ENCODE assay signal across 8 cellular contexts in the genomic region with DNA sequence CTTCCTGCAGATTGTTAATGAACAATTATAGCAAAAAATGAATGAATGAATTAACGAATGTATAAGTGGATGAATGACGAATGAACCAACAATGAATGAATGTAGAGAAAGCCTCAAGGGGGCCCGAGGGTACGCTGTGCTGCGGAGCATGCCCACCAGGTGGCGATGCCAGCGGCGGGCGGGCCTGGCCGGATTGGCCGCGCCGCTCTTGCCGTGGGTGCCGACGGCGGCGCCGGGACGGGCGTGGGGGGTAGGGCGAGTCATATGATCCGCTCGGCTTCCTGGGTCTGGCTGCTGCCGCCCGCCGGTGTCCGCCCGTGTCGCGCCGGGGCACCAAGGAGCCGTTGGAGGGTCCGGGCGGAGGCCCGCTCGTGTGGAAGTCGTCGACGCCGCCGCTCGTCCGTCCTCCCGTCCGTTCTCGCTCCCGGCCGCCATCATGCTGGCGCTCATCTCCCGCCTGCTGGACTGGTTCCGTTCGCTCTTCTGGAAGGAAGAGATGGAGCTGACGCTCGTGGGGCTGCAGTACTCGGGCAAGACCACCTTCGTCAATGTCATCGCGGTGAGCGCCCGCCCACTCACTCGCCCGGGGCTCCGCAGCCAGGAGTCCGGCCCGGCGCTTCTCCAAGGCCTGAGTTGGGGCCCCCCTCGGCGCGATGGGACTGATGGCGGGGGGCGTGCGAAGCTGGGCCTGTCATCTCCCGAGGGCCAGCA. TPM values are rescaled to one million over a fixed set of nuclear protein-coding genes. Genes with fewer than 3 reads are reported as not detected.
DNase-seq lines count a peak whose midpoint lies in the region; ATAC-seq and TF ChIP-seq lines count a peak whose summit lies in the region.

Gene ARL8B (plus strand): TSS at position 263 of the 711 bp plus-strand sequence. CDS start 174 bp downstream, at position 437.

- H3K9me3 ChIP-seq in neural cell (ENCODE audit: low read length) = no peaks in the 10 kb centered on the region

- H3K27ac Mint-ChIP-seq in stimulated activated naive CD8-positive, alpha-beta T cell treated with anti-CD3 and anti-CD28 coated beads, Interleukin-15, amount 100 ng/mL, for 72 hours = peak within 1 kb of the TSS; percentile 97 to 99

- peak; percentile 64 for TF ChIP-seq EP300 in neural cell (conservative IDR thresholded peaks at IDR 0.05; ENCODE audit: poor library complexity, severe bottlenecking)

- H3K27me3 ChIP-seq in KMS-11 (ENCODE audit: insufficient read depth, low read depth) = no peaks in the 10 kb centered on the region
- H3K27me3 ChIP-seq in neural cell (ENCODE audit: insufficient read depth, low read depth, low read length) = no peaks in the 10 kb centered on the region

- peak within 1 kb of the TSS; percentile 83 to 99 for H3K4me3 Mint-ChIP-seq in stimulated activated naive CD8-positive, alpha-beta T cell treated with anti-CD3 and anti-CD28 coated beads, Interleukin-15, amount 100 ng/mL, for 72 hours

- H3K9ac ChIP-seq in KMS-11 (peak within 1 kb of the TSS; percentile 85), neural cell (ENCODE audit: low read length) (peak within 1 kb of the TSS; percentile 92)

- peak; percentile 62; the same call in 1 of the 2 replicates for TF ChIP-seq CTCF in KMS-11 (conservative IDR thresholded peaks at IDR 0.05; ENCODE audit: low read depth, low read length)
- TF ChIP-seq CTCF in neural cell (IDR thresholded peaks at IDR 0.05; ENCODE audit: poor library complexity, severe bottlenecking) = peak; percentile 99

- no peaks in the 10 kb centered on the region for H3K36me3 ChIP-seq in KMS-11 (ENCODE audit: insufficient read depth)
- no peaks in the 10 kb centered on the region for H3K36me3 ChIP-seq in neural cell (ENCODE audit: insufficient read depth, low read length)

- no peaks in the 10 kb centered on the region for H3K27me3 Mint-ChIP-seq in stimulated activated naive CD8-positive, alpha-beta T cell treated with anti-CD3 and anti-CD28 coated beads, Interleukin-15, amount 100 ng/mL, for 72 hours

- DNase-seq in ELR (ENCODE audit: low read depth) = peak; percentile 87
- DNase-seq in SHP77 treated with DMSO at 0.1 percent for 48 hours (lab: John Stamatoyannopoulos, UW) = peak; percentile 45
- peak; percentile 98 for DNase-seq in activated effector memory CD4-positive, alpha-beta T cell treated with anti-CD3 and anti-CD28 coated beads, Interleukin-2, amount 50 U/mL, for 16 hours
- DNase-seq in fibroblast of the conjunctiva (ENCODE audit: low read depth) = peak; percentile 67
- DNase-seq in stimulated activated naive CD8-positive, alpha-beta T cell treated with anti-CD3 and anti-CD28 coated beads, Interleukin-15, amount 100 ng/mL, for 72 hours = peak; percentile 94 to 95

- peaks cover 51% of the 10 kb centered on the region for H3K79me2 ChIP-seq in KMS-11 (ENCODE audit: insufficient read depth, low read depth)
- peaks cover 48% of the 10 kb centered on the region for H3K79me2 ChIP-seq in neural cell (replicated peaks; ENCODE audit: insufficient read depth, low read length)

- no peaks in the 10 kb centered on the region for H3F3A ChIP-seq in neural cell (ENCODE audit: insufficient read depth, low read length, poor library complexity, severe bottlenecking)

- no peaks in the 10 kb centered on the region for H3K9me3 Mint-ChIP-seq in stimulated activated naive CD8-positive, alpha-beta T cell treated with anti-CD3 and anti-CD28 coated beads, Interleukin-15, amount 100 ng/mL, for 72 hours

- H3K4me3 ChIP-seq in KMS-11 (IDR thresholded peaks at IDR 0.05; ENCODE audit: insufficient read depth, low read depth, low read length) = peak within 1 kb of the TSS; percentile 69
- peak within 1 kb of the TSS; percentile 95 for H3K4me3 ChIP-seq in neural cell (ENCODE audit: low read length)

- ATAC-seq in GM21737 (IDR thresholded peaks at IDR 0.05; ENCODE audit: unreplicated experiment) = peak; percentile 99
- ATAC-seq in stimulated activated naive CD8-positive, alpha-beta T cell treated with anti-CD3 and anti-CD28 coated beads, Interleukin-15, amount 100 ng/mL, for 72 hours = peak; percentile 98

- H2AFZ ChIP-seq in KMS-11 (ENCODE audit: low read depth) = no peak within 1 kb of the TSS
- peak within 1 kb of the TSS; percentile 91 for H2AFZ ChIP-seq in neural cell (ENCODE audit: low read depth, low read length)

- H4K20me1 ChIP-seq in KMS-11 (ENCODE audit: insufficient read depth) = no peaks in the 10 kb centered on the region
- no peaks in the 10 kb centered on the region for H4K20me1 ChIP-seq in neural cell (ENCODE audit: insufficient read depth)

- peak within 1 kb of the TSS; percentile 48 for H3K27ac ChIP-seq in KMS-11
- peak within 1 kb of the TSS; percentile 82 for H3K27ac ChIP-seq in neural cell (ENCODE audit: low read length)

- peak within 1 kb of the TSS; percentile 88 for H3K4me2 ChIP-seq in KMS-11
- peak within 1 kb of the TSS; percentile 61 for H3K4me2 ChIP-seq in neural cell (ENCODE audit: low read length)

- peaks cover 17% of the 10 kb centered on the region for H3K4me1 ChIP-seq in KMS-11 (ENCODE audit: low read depth, poor library complexity, severe bottlenecking)

- H3K9me2 ChIP-seq in neural cell (ENCODE audit: insufficient read depth, low read length) = no peaks in the 10 kb centered on the region

- TF ChIP-seq RAD21 in neural cell (conservative IDR thresholded peaks at IDR 0.05) = peak; percentile 70

- H3K4me1 Mint-ChIP-seq in stimulated activated naive CD8-positive, alpha-beta T cell treated with anti-CD3 and anti-CD28 coated beads, Interleukin-15, amount 100 ng/mL, for 72 hours = peaks cover 41% of the 10 kb centered on the region

TF ChIP-seq in neural cell, 6 proteins besides CTCF, POLR2A, EP300 and RAD21:
- no peak for TF ChIP-seq EZH2 (IDR thresholded peaks at IDR 0.05; ENCODE audit: borderline replicate concordance, insufficient read depth, low read length, poor library complexity, severe bottlenecking)
- TF ChIP-seq POLR2AphosphoS5 (IDR thresholded peaks at IDR 0.05) = peak; percentile 93
- peak; percentile 75 for TF ChIP-seq MXI1 (conservative IDR thresholded peaks at IDR 0.05; ENCODE audit: poor library complexity, severe bottlenecking)
- peak; percentile 80 for TF ChIP-seq TAF1 (IDR thresholded peaks at IDR 0.05; ENCODE audit: low read depth)
- TF ChIP-seq REST (IDR thresholded peaks at IDR 0.05; ENCODE audit: borderline replicate concordance) = peak; percentile 69
- TF ChIP-seq SMC3 (conservative IDR thresholded peaks at IDR 0.05; ENCODE audit: poor library complexity) = peak; percentile 82

RNA-seq across cellular contexts. Expression of gene ARL8B, which starts in this region (rescaled TPM):
- polyA plus RNA-seq in neural cell = 94.5 and 103 TPM in 2 replicates
- 84.0 and 91.2 TPM in 2 replicates for polyA minus RNA-seq in neural cell

Comparison
In these comparisons a context has a peak if more than half of its experiments do, and no peak if none do; other contexts are left out.
1. Peak in every context shown above with its lines: DNase-seq, ATAC-seq, H3K4me3 ChIP-seq and H3K27ac ChIP-seq.
2. DNase-seq: peak in every context shown above with its lines; median percentile 98 in activated effector memory CD4-positive, alpha-beta T cell treated with anti-CD3 and anti-CD28 coated beads, Interleukin-2, amount 50 U/mL, for 16 hours; 94 in stimulated activated naive CD8-positive, alpha-beta T cell treated with anti-CD3 and anti-CD28 coated beads, Interleukin-15, amount 100 ng/mL, for 72 hours; 87 in ELR; 67 in fibroblast of the conjunctiva; 45 in SHP77 treated with DMSO at 0.1 percent for 48 hours.